35 cellular contexts compared by ENCODE assay signal in genomic region chr4:27186710-27187109, GRCh38.
"Had no signal": no experiment of that assay in that cellular context is flagged by ENCODE, and none has a peak within 500 bp of the region (broad histone marks: within the 10 kb centered on the region; RNA-seq: fewer than 3 reads in every experiment).

No MANE protein-coding gene starts in this region.

- H3K4me3 ChIP-seq: MG63 had no signal

- H3K27me3 ChIP-seq: MG63 had no signal

- H3K9me3 ChIP-seq: MG63 had no signal

- DNase-seq: Karpas-422, Kasumi-1, MG63, MM.1S, MV-4-11, NCI-H1048, NCI-H1092, NCI-H1092 treated with DMSO at 0.1 percent for 48 hours, NCI-H1105, NCI-H1105 treated with DMSO at 0.1 percent for 48 hours, NCI-H1417, NCI-H1417 treated with DMSO at 0.1 percent for 48 hours, NCI-H1436, NCI-H1436 treated with DMSO at 0.1 percent for 48 hours, NCI-H146, NCI-H1694, NCI-H1694 treated with DMSO at 0.1 percent for 48 hours, NCI-H187, NCI-H187 treated with DMSO at 0.1 percent for 48 hours, NCI-H1930, NCI-H2029, NCI-H2029 treated with DMSO at 0.1 percent for 48 hours, NCI-H2081, NCI-H2081 treated with DMSO at 0.1 percent for 48 hours, NCI-H2107, NCI-H2171, NCI-H2171 treated with DMSO at 0.1 percent for 48 hours, NCI-H2227 treated with DMSO at 0.1 percent for 48 hours, NCI-H226, NCI-H345, NCI-H446, NCI-H446 treated with DMSO at 0.1 percent for 48 hours, NCI-H510A, NCI-H510A treated with DMSO at 0.1 percent for 48 hours, NCI-H524 had no signal

- H3K36me3 ChIP-seq: MG63 had no signal
